Comparison of ENCODE assay signal across 11 cellular contexts in genomic region chr10:14578060-14578952, GRCh38.
DNase-seq lines count a peak whose midpoint lies in the region; ATAC-seq and TF ChIP-seq lines count a peak whose summit lies in the region.
"Had no signal": no experiment of that assay in that cellular context is flagged by ENCODE, and none has a peak within 500 bp of the region (broad histone marks: within the 10 kb centered on the region; RNA-seq: fewer than 3 reads in every experiment).

No MANE protein-coding gene starts in this region.

- H3K4me3 Mint-ChIP-seq in natural killer cell (peak overlapping the region; percentile 61), neural progenitor cell (no peak overlapping the region)
- H3K4me3 Mint-ChIP-seq: brain had no signal

- peak overlapping the region; percentile 6 for H3K27ac ChIP-seq in RWPE2 (ENCODE audit: poor library complexity, severe bottlenecking)
- H3K27ac ChIP-seq in epithelial cell of prostate: peak overlapping the region; percentile 26
- H3K27ac ChIP-seq in neural progenitor cell: no peak overlapping the region
- H3K27ac ChIP-seq: SJCRH30 had no signal

- ATAC-seq in RWPE2 (ENCODE audit: low read depth): peak; percentile 38
- peak in 1 of 3 donors; percentile 22 for ATAC-seq in natural killer cell

- H3K4me1 Mint-ChIP-seq in natural killer cell (peaks cover 42 to 49% of the 10 kb centered on the region in 2 donors), neural progenitor cell (peaks cover 13% of the 10 kb centered on the region)

- H3K4me1 ChIP-seq in RWPE2 (ENCODE audit: insufficient read depth, poor library complexity, severe bottlenecking) (peaks cover 3% of the 10 kb centered on the region), neural progenitor cell (no peaks in the 10 kb centered on the region)
- H3K4me1 ChIP-seq: SJCRH30 had no signal

- in situ Hi-C loops in Caki2 (cut with HindIII; ENCODE audit: low pct_unique_long_range_greater_than_20kb, low sequenced_read_pairs): no loop called here

- H3K27ac Mint-ChIP-seq in natural killer cell (peak overlapping the region; percentile 81 to 84), neural progenitor cell (no peak overlapping the region)

- TF ChIP-seq CTCF in RWPE2 (IDR thresholded peaks at IDR 0.05; ENCODE audit: poor library complexity, severe bottlenecking): no peak
- no peak for TF ChIP-seq CTCF in natural killer cell (IDR thresholded peaks at IDR 0.05)
- no peak for TF ChIP-seq CTCF in neural progenitor cell (IDR thresholded peaks at IDR 0.05)

- H3K36me3 ChIP-seq in RWPE2 (ENCODE audit: low read depth) (no peaks in the 10 kb centered on the region), neural progenitor cell (no peaks in the 10 kb centered on the region)
- H3K36me3 ChIP-seq: SJCRH30 had no signal

- H3K27me3 Mint-ChIP-seq in natural killer cell (ENCODE audit: low read depth in 2 of 2): no peaks in the 10 kb centered on the region
- peaks cover 2% of the 10 kb centered on the region for H3K27me3 Mint-ChIP-seq in neural progenitor cell (ENCODE audit: insufficient read depth, low read depth)
- H3K27me3 Mint-ChIP-seq: brain had no signal

- H3K9me3 ChIP-seq in RWPE2 (ENCODE audit: severe bottlenecking) (no peaks in the 10 kb centered on the region), neural progenitor cell (ENCODE audit: low read depth) (no peaks in the 10 kb centered on the region)
- H3K9me3 ChIP-seq: SJCRH30 had no signal

- no peaks in the 10 kb centered on the region for H3F3A ChIP-seq in neural progenitor cell (ENCODE audit: low read depth)

- H3K9me3 Mint-ChIP-seq in natural killer cell (no peaks in the 10 kb centered on the region), neural progenitor cell (peaks cover 25% of the 10 kb centered on the region)

- DNase-seq in Caki2 (ENCODE audit: low read depth) (peak; percentile 92), RWPE2 (ENCODE audit: low spot score) (no peak), epithelial cell of prostate (ENCODE audit: low read depth, low spot score) (no peak), natural killer cell (no peak), nucleus accumbens (lab: John Stamatoyannopoulos, UW) (no peak), NCI-H345 (lab: John Stamatoyannopoulos, UW) (no peak), neural progenitor cell (ENCODE audit: low spot score) (no peak)
- DNase-seq in stimulated activated CD4-positive, alpha-beta T cell treated with anti-CD3 and anti-CD28 coated beads, Interleukin-12 subunit alpha, Interleukin-12 subunit beta, amount 100 ng/mL, for 4 hours: no peak
- DNase-seq: mammary epithelial cell had no signal

- H3K9ac ChIP-seq in neural progenitor cell: no peak overlapping the region

- no peaks in the 10 kb centered on the region for H4K20me1 ChIP-seq in neural progenitor cell (ENCODE audit: low read depth)

- no peak overlapping the region for H3K4me2 ChIP-seq in neural progenitor cell

- H2AFZ ChIP-seq in neural progenitor cell (replicated peaks): no peak overlapping the region

- H3K27me3 ChIP-seq in RWPE2 (ENCODE audit: insufficient read depth, poor library complexity, severe bottlenecking) (no peaks in the 10 kb centered on the region), neural progenitor cell (no peaks in the 10 kb centered on the region)
- H3K27me3 ChIP-seq: SJCRH30 had no signal

- H3K79me2 ChIP-seq in neural progenitor cell (ENCODE audit: low read depth): peaks cover 50% of the 10 kb centered on the region

- intact Hi-C loops in natural killer cell (cut with micrococcal nuclease): no loop called here

- no peaks in the 10 kb centered on the region for H3K36me3 Mint-ChIP-seq in natural killer cell
- peaks cover 27% of the 10 kb centered on the region for H3K36me3 Mint-ChIP-seq in neural progenitor cell

- H3K4me3 ChIP-seq in RWPE2 (ENCODE audit: severe bottlenecking) (no peak overlapping the region), neural progenitor cell (no peak overlapping the region)
- H3K4me3 ChIP-seq: SJCRH30 had no signal
